In the genomic region with DNA sequence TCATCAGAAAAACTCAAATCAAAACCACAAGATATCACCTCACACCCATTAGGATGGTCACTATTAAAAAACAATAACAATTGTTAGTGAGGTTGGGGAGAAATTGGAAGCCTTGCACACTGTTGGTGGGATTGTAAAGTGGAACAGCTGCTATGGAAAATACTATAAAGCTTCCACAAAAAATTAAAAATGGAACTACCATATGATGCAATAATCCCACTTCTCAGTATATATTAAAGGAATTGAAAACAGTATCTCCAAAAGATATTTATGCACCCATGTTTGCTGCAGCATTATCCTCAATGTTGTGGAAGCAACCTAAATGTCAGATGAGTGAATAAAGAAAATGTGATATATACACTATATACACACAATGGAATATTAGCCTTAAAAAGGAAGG, we compare ENCODE assay signal across 27 cellular contexts. TPM values are rescaled to one million over a fixed set of nuclear protein-coding genes. Genes with fewer than 3 reads are reported as not detected.
"Had no signal": no experiment of that assay in that cellular context is flagged by ENCODE, and none has a peak within 500 bp of the region (broad histone marks: within the 10 kb centered on the region; RNA-seq: fewer than 3 reads in every experiment).

No MANE protein-coding gene starts in this region.

- DNase-seq: activated CD4-positive, alpha-beta T cell treated with anti-CD3 and anti-CD28 coated beads for 36 hours; activated CD4-positive, alpha-beta T cell treated with anti-CD3 and anti-CD28 coated beads, Interleukin-2, amount 10 ng/mL, durations not matched to agents 7 days and 5 days; activated CD4-positive, alpha-beta T cell treated with anti-CD3 and anti-CD28 coated beads, Interleukin-2, amount 50 U/mL, for 48 hours; activated CD8-positive, alpha-beta T cell treated with anti-CD3 and anti-CD28 coated beads, Interleukin-2, amount 10 ng/mL, durations not matched to agents 7 days and 5 days; activated naive CD4-positive, alpha-beta T cell treated with anti-CD3 and anti-CD28 coated beads, Interleukin-2, amount 10 ng/mL, durations not matched to agents 7 days and 5 days; activated naive CD8-positive, alpha-beta T cell treated with anti-CD3 and anti-CD28 coated beads, Interleukin-2, amount 50 U/mL, for 24 hours; activated T-cell treated with anti-CD3 and anti-CD28 coated beads for 4 hours; activated T-cell treated with anti-CD3 and anti-CD28 coated beads, Interleukin-2, amount 50 U/mL, for 4 hours; central memory CD4-positive, alpha-beta T cell; NCI-H1105; NCI-H1417 treated with DMSO at 0.1 percent for 48 hours; NCI-H1930; NCI-H2081 treated with DMSO at 0.1 percent for 48 hours; NCI-H226; NCI-H446 treated with DMSO at 0.1 percent for 48 hours; NCI-H524; NCI-H69; SHP77; SJCRH30; T1000 had no signal

- H3K4me3 ChIP-seq: SJCRH30, SK-N-MC had no signal

- FAIRE-seq: bronchial epithelial cell, TTC549 had no signal

- ATAC-seq: activated CD4-positive, alpha-beta T cell treated with anti-CD3 and anti-CD28 coated beads for 36 hours; activated CD8-positive, alpha-beta T cell treated with anti-CD3 and anti-CD28 coated beads, Interleukin-2, amount 10 ng/mL, durations not matched to agents 7 days and 5 days; activated naive CD8-positive, alpha-beta T cell treated with anti-CD3 and anti-CD28 coated beads, Interleukin-2, amount 50 U/mL, for 24 hours; activated T-cell treated with anti-CD3 and anti-CD28 coated beads, Interleukin-2, amount 50 U/mL, for 4 hours had no signal

- H3K9ac ChIP-seq: KMS-11 had no signal

- H3K36me3 ChIP-seq: SJCRH30 had no signal

- H3K4me2 ChIP-seq: KMS-11 had no signal

- H3K27ac ChIP-seq: KMS-11, SJCRH30, SK-N-MC had no signal

- H3K9me3 ChIP-seq: SJCRH30 had no signal

RNA-seq across cellular contexts. Expression of gene ADRA1B, which starts 14.5 kb away (rescaled TPM):
- total RNA-seq: activated CD4-positive, alpha-beta T cell treated with anti-CD3 and anti-CD28 coated beads for 36 hours; activated CD4-positive, alpha-beta T cell treated with anti-CD3 and anti-CD28 coated beads, Interleukin-2, amount 10 ng/mL, durations not matched to agents 7 days and 5 days; activated CD8-positive, alpha-beta T cell treated with anti-CD3 and anti-CD28 coated beads, Interleukin-2, amount 10 ng/mL, durations not matched to agents 7 days and 5 days; activated T-helper 1 cell treated with anti-CD3 and anti-CD28 coated beads, Interleukin-12 subunit alpha, Interleukin-12 subunit beta, Interleukin-2, Interleukin-4 antibody, amounts not matched to agents 30 ng/mL and 10 ng/mL and 1 ng/mL, durations not matched to agents 14 hours and 24 hours and 36 hours; SJCRH30; T-helper 1 cell treated with Interleukin-12 subunit alpha and Interleukin-12 subunit beta and Interleukin-4 antibody, amounts not matched to agents 30 ng/mL and 1 ng/mL, for 36 hours; T-helper 2 cell treated with Interferon-gamma antibody and Interleukin-4, amounts not matched to agents 100 ng/mL and 5 ng/mL, for 36 hours had no signal
